1 cellular context compared by ENCODE assay signal in the genomic region with DNA sequence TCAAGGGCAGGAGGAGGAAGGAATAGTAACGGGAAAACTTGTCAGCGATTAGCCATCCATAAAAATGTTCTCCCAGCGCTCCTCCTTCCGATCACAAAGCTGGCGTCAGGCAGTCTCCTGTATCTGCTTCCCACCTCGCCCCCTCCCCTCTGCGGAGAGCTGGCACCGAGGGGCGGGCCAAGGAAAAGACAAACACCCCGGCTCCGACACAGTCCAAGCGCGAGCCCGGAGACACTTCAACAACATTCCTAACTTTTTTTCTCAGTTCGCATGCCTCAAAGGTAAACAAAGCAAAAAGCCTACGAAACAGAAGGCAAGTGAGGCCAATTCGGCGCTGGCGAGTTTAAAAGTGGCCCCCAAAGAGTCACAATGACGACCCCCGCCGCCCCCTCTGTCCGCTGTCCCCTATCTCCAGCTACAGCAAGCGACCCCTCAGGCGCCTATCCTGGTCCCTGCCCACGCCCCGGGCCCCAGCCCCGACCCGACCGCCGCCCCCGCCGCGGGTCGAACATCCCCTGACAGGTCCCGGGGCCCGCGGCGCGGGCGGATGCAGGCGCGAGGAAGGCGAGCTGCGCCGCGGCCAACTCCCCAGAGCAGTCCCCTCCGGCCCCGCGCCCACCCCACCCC.
TF ChIP-seq lines count a peak whose summit lies in the region.

No MANE protein-coding gene starts in this region.

TF ChIP-seq in HepG2, 621 proteins besides CTCF, POLR2A, EP300 and RAD21 (continued from another document and continues in another):
- TF ChIP-seq RARG (CRISPR knock-in tag; IDR thresholded peaks at IDR 0.05; ENCODE audit: low read depth) (no peak), ZBTB39 (CRISPR knock-in tag; IDR thresholded peaks at IDR 0.05) (no peak), ZBTB43 (CRISPR knock-in tag; conservative IDR thresholded peaks at IDR 0.05) (0 out of 2 replicates have a peak, but pooled peaks have one; percentile 18), FLYWCH1 (CRISPR knock-in tag; IDR thresholded peaks at IDR 0.05) (no peak), ZNF883 (CRISPR knock-in tag; IDR thresholded peaks at IDR 0.05; ENCODE audit: not compliant biosample characterization) (no peak), POGZ (CRISPR knock-in tag; IDR thresholded peaks at IDR 0.05) (no peak), ZNF430 (CRISPR knock-in tag; IDR thresholded peaks at IDR 0.05) (no peak), SP1 (IDR thresholded peaks at IDR 0.05) (no peak), SP1 (CRISPR knock-in tag; IDR thresholded peaks at IDR 0.05) (no peak), ZNF256 (CRISPR knock-in tag; conservative IDR thresholded peaks at IDR 0.05) (no peak), RNF2 (conservative IDR thresholded peaks at IDR 0.05; ENCODE audit: low read depth) (no peak), MLLT10 (CRISPR knock-in tag; IDR thresholded peaks at IDR 0.05) (no peak), RCOR2 (CRISPR knock-in tag; IDR thresholded peaks at IDR 0.05) (no peak), MXD4 (CRISPR knock-in tag; IDR thresholded peaks at IDR 0.05) (0 out of 2 replicates have a peak, but pooled peaks have one; percentile 39), SKI (IDR thresholded peaks at IDR 0.05; ENCODE audit: partially characterized antibody) (peak; percentile 31), CENPX (CRISPR knock-in tag; IDR thresholded peaks at IDR 0.05) (no peak), ZNF225 (CRISPR knock-in tag; IDR thresholded peaks at IDR 0.05) (no peak), ZNF205 (CRISPR knock-in tag; IDR thresholded peaks at IDR 0.05) (no peak), NR2F2 (IDR thresholded peaks at IDR 0.05; ENCODE audit: borderline replicate concordance, low read depth) (peak; percentile 18; the same call in 1 of the 2 replicates), FOXO1 (CRISPR knock-in tag; IDR thresholded peaks at IDR 0.05) (no peak), KLF12 (CRISPR knock-in tag; IDR thresholded peaks at IDR 0.05; ENCODE audit: borderline replicate concordance) (no peak), SOX6 (IDR thresholded peaks at IDR 0.05) (no peak), SOX6 (CRISPR knock-in tag; IDR thresholded peaks at IDR 0.05) (no peak), MLXIP (CRISPR knock-in tag; IDR thresholded peaks at IDR 0.05; ENCODE audit: borderline replicate concordance) (no peak), ESRRA (CRISPR knock-in tag; IDR thresholded peaks at IDR 0.05; ENCODE audit: low read depth) (no peak), ZNF770 (CRISPR knock-in tag; IDR thresholded peaks at IDR 0.05) (no peak), KMT2B (CRISPR knock-in tag; IDR thresholded peaks at IDR 0.05) (peak; percentile 63; the same call in 1 of the 2 replicates), MAF1 (CRISPR knock-in tag; IDR thresholded peaks at IDR 0.05; ENCODE audit: borderline replicate concordance) (no peak), HMGA1 (CRISPR knock-in tag; conservative IDR thresholded peaks at IDR 0.05) (no peak)
- TF ChIP-seq, protein P1, sequence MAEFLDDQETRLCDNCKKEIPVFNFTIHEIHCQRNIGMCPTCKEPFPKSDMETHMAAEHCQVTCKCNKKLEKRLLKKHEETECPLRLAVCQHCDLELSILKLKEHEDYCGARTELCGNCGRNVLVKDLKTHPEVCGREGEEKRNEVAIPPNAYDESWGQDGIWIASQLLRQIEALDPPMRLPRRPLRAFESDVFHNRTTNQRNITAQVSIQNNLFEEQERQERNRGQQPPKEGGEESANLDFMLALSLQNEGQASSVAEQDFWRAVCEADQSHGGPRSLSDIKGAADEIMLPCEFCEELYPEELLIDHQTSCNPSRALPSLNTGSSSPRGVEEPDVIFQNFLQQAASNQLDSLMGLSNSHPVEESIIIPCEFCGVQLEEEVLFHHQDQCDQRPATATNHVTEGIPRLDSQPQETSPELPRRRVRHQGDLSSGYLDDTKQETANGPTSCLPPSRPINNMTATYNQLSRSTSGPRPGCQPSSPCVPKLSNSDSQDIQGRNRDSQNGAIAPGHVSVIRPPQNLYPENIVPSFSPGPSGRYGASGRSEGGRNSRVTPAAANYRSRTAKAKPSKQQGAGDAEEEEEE (CRISPR knock-in tag; IDR thresholded peaks at IDR 0.05; ENCODE audit: borderline replicate concordance): no peak
- TF ChIP-seq, protein P2, sequence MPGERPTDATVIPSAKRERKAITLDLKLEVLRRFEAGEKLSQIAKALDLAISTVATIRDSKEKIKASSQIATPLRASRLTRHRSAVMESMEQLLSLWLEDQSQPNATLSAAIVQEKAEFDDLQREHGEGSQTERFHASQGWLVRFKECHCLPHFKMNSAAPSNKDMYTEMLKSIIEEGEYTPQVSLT (CRISPR knock-in tag; IDR thresholded peaks at IDR 0.05; ENCODE audit: borderline replicate concordance, low read depth): no peak
- TF ChIP-seq, protein P3, sequence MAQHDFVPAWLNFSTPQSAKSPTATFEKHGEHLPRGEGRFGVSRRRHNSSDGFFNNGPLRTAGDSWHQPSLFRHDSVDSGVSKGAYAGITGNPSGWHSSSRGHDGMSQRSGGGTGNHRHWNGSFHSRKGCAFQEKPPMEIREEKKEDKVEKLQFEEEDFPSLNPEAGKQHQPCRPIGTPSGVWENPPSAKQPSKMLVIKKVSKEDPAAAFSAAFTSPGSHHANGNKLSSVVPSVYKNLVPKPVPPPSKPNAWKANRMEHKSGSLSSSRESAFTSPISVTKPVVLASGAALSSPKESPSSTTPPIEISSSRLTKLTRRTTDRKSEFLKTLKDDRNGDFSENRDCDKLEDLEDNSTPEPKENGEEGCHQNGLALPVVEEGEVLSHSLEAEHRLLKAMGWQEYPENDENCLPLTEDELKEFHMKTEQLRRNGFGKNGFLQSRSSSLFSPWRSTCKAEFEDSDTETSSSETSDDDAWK (CRISPR knock-in tag; IDR thresholded peaks at IDR 0.05): no peak
- TF ChIP-seq, protein P4, sequence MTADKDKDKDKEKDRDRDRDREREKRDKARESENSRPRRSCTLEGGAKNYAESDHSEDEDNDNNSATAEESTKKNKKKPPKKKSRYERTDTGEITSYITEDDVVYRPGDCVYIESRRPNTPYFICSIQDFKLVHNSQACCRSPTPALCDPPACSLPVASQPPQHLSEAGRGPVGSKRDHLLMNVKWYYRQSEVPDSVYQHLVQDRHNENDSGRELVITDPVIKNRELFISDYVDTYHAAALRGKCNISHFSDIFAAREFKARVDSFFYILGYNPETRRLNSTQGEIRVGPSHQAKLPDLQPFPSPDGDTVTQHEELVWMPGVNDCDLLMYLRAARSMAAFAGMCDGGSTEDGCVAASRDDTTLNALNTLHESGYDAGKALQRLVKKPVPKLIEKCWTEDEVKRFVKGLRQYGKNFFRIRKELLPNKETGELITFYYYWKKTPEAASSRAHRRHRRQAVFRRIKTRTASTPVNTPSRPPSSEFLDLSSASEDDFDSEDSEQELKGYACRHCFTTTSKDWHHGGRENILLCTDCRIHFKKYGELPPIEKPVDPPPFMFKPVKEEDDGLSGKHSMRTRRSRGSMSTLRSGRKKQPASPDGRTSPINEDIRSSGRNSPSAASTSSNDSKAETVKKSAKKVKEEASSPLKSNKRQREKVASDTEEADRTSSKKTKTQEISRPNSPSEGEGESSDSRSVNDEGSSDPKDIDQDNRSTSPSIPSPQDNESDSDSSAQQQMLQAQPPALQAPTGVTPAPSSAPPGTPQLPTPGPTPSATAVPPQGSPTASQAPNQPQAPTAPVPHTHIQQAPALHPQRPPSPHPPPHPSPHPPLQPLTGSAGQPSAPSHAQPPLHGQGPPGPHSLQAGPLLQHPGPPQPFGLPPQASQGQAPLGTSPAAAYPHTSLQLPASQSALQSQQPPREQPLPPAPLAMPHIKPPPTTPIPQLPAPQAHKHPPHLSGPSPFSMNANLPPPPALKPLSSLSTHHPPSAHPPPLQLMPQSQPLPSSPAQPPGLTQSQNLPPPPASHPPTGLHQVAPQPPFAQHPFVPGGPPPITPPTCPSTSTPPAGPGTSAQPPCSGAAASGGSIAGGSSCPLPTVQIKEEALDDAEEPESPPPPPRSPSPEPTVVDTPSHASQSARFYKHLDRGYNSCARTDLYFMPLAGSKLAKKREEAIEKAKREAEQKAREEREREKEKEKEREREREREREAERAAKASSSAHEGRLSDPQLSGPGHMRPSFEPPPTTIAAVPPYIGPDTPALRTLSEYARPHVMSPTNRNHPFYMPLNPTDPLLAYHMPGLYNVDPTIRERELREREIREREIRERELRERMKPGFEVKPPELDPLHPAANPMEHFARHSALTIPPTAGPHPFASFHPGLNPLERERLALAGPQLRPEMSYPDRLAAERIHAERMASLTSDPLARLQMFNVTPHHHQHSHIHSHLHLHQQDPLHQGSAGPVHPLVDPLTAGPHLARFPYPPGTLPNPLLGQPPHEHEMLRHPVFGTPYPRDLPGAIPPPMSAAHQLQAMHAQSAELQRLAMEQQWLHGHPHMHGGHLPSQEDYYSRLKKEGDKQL (CRISPR knock-in tag; IDR thresholded peaks at IDR 0.05; ENCODE audit: low read depth): no peak
- TF ChIP-seq, protein P5, sequence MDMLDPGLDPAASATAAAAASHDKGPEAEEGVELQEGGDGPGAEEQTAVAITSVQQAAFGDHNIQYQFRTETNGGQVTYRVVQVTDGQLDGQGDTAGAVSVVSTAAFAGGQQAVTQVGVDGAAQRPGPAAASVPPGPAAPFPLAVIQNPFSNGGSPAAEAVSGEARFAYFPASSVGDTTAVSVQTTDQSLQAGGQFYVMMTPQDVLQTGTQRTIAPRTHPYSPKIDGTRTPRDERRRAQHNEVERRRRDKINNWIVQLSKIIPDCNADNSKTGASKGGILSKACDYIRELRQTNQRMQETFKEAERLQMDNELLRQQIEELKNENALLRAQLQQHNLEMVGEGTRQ (IDR thresholded peaks at IDR 0.05; ENCODE audit: low read depth, low read length): no peak
- TF ChIP-seq, protein P5 (CRISPR knock-in tag; IDR thresholded peaks at IDR 0.05; ENCODE audit: borderline replicate concordance): no peak
- TF ChIP-seq, protein P6, sequence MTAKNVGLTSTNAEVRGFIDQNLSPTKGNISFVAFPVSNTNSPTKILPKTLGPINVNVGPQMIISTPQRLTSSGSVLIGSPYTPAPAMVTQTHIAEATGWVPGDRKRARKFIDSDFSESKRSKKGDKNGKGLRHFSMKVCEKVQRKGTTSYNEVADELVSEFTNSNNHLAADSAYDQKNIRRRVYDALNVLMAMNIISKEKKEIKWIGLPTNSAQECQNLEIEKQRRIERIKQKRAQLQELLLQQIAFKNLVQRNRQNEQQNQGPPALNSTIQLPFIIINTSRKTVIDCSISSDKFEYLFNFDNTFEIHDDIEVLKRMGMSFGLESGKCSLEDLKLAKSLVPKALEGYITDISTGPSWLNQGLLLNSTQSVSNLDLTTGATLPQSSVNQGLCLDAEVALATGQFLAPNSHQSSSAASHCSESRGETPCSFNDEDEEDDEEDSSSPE (CRISPR knock-in tag; IDR thresholded peaks at IDR 0.05): no peak
